In genomic region chr1:176696109-176696508, GRCh38 we compare ENCODE assay signal across 11 cellular contexts.
A peak's percentile ranks its signal among the peaks of the same experiment; 100 is the strongest.
DNase-seq lines count a peak whose midpoint lies in the region; ATAC-seq, FAIRE-seq and TF ChIP-seq lines count a peak whose summit lies in the region.
"Had no signal": no experiment of that assay in that cellular context is flagged by ENCODE, and none has a peak within 500 bp of the region (broad histone marks: within the 10 kb centered on the region; RNA-seq: fewer than 3 reads in every experiment).

No MANE protein-coding gene starts in this region.

- H3K27ac Mint-ChIP-seq in GM23338, result no peak overlapping the region

- 73% methylated on average over 5 of the region's 5 CpGs; no CpG with 5 or more reads in 1 of the 2 experiments for WGBS in H1 (ENCODE audit: extremely low coverage in 1 of 2, insufficient coverage in 1 of 2, insufficient read length in 1 of 2, insufficient replicate concordance in 2 of 2, low coverage in 1 of 2, low lambda C conversion rate in 2 of 2, missing lambda C conversion rate in 1 of 2), 2 experiments
- WGBS in pancreas, 2 donors, result 48 to 54% methylated on average over 5 of the region's 5 CpGs

- H2AFZ ChIP-seq in GM23338 (no peak overlapping the region), H1 (ENCODE audit: low read length) (0 out of 2 replicates have a peak overlapping the region, but pooled peaks have one; percentile 46)

- no peak for TF ChIP-seq POLR2A in H1 (IDR thresholded peaks at IDR 0.05; ENCODE audit: control extremely low read depth in 1 of 2, low read depth in 2 of 2, low read length in 2 of 2)

- no peak overlapping the region for H3K23ac ChIP-seq in H1 (ENCODE audit: insufficient read length)

- no peak overlapping the region for H3K4me2 ChIP-seq in GM23338
- no peak overlapping the region for H3K4me2 ChIP-seq in H1 (ENCODE audit: insufficient read depth in 1 of 2, low read depth in 2 of 2, low read length in 2 of 2)

- no peaks in the 10 kb centered on the region for H3K23me2 ChIP-seq in H1 (ENCODE audit: low read depth, low read length)

- no peak overlapping the region for H4K91ac ChIP-seq in H1 (replicated peaks; ENCODE audit: insufficient read length, low read length)

- no peak for TF ChIP-seq CTCF in GM23338 (conservative IDR thresholded peaks at IDR 0.05; ENCODE audit: low read depth in 2 of 2)
- TF ChIP-seq CTCF in H1 (IDR thresholded peaks at IDR 0.05; ENCODE audit: control extremely low read depth in 1 of 3, insufficient read depth in 1 of 3, low read depth in 1 of 3, low read length in 3 of 3), result no peak
- TF ChIP-seq CTCF in pancreas (IDR thresholded peaks at IDR 0.05), result no peak
- no peak for TF ChIP-seq CTCF in tibial artery (IDR thresholded peaks at IDR 0.05)
- no peak for TF ChIP-seq CTCF in left ventricle myocardium inferior (IDR thresholded peaks at IDR 0.05; ENCODE audit: borderline replicate concordance)

- H3K79me2 ChIP-seq in GM23338 (replicated peaks; ENCODE audit: insufficient read depth) (no peaks in the 10 kb centered on the region), H1 (ENCODE audit: control insufficient read depth in 1 of 2, insufficient read depth in 2 of 2, low read length in 2 of 2) (no peaks in the 10 kb centered on the region)

- H3K56ac ChIP-seq in H1 (replicated peaks; ENCODE audit: insufficient read length, low read depth, low read length), result no peak overlapping the region

- CTCF ChIA-PET in H1 (lab: Charles Lee; ENCODE audit: partially characterized antibody), result interaction anchor here (0.8 to 1.2 kb wide), 4 partner anchors 28 to 147 kb away, joined by 3 to 4 read pairs (median 4); no protein-coding TSS in a partner anchor

- H2BK5ac ChIP-seq in H1 (ENCODE audit: low read depth, low read length), result no peak overlapping the region

- FAIRE-seq in H1 (lab: Jason Lieb, UNC), result peak; percentile 39
- no peak for FAIRE-seq in pancreas (lab: Jason Lieb, UNC)

- no peak for TF ChIP-seq EP300 in H1 (IDR thresholded peaks at IDR 0.05; ENCODE audit: borderline replicate concordance in 1 of 2, low read depth in 2 of 2, low read length in 2 of 2)

- peaks cover 8% of the 10 kb centered on the region for H3K4me1 ChIP-seq in GM23338 (ENCODE audit: insufficient read depth)
- peaks cover 0 to 7% (median 5%) of the 10 kb centered on the region in 4 experiments; a peak in 4 of 7 replicates for H3K4me1 ChIP-seq in H1 (replicated peaks in 1 of 4; ENCODE audit: control insufficient read depth in 3 of 4, insufficient read depth in 4 of 4, low read length in 3 of 4)
- peaks cover 0 to 5% (median 0%) of the 10 kb centered on the region in 3 donors for H3K4me1 ChIP-seq in pancreas
- H3K4me1 ChIP-seq in tibial artery, result peaks cover 0 to 5% (median 0%) of the 10 kb centered on the region in 4 donors
- H3K4me1 ChIP-seq in left ventricle myocardium inferior, result peaks cover 16% of the 10 kb centered on the region

- no peaks in the 10 kb centered on the region for H3K36me3 ChIP-seq in GM23338 (ENCODE audit: insufficient read depth)
- no peaks in the 10 kb centered on the region for H3K36me3 ChIP-seq in H1 (ENCODE audit: control insufficient read depth in 2 of 4, insufficient read depth in 4 of 4, low read length in 3 of 4)
- no peaks in the 10 kb centered on the region for H3K36me3 ChIP-seq in pancreas
- H3K36me3 ChIP-seq in tibial artery, result no peaks in the 10 kb centered on the region
- H3K36me3 ChIP-seq in left ventricle myocardium inferior, result no peaks in the 10 kb centered on the region

- H3K9me3 ChIP-seq in H1 (ENCODE audit: insufficient read depth in 2 of 2, low read depth in 1 of 2, low read length in 1 of 2), result no peaks in the 10 kb centered on the region
- no peaks in the 10 kb centered on the region for H3K9me3 ChIP-seq in pancreas
- H3K9me3 ChIP-seq in tibial artery, result no peaks in the 10 kb centered on the region
- H3K9me3 ChIP-seq in left ventricle myocardium inferior (replicated peaks), result no peaks in the 10 kb centered on the region

- H2BK12ac ChIP-seq in H1 (ENCODE audit: low read depth, low read length), result no peak overlapping the region

- no peaks in the 10 kb centered on the region for H3F3A ChIP-seq in GM23338 (replicated peaks; ENCODE audit: low read depth)

- H3K27me3 Mint-ChIP-seq in GM23338 (ENCODE audit: insufficient read depth, low read depth, poor library complexity), result peaks cover 1% of the 10 kb centered on the region
- H3K27me3 Mint-ChIP-seq: stimulated activated naive CD8-positive, alpha-beta T cell treated with anti-CD3 and anti-CD28 coated beads, Interleukin-15, amount 100 ng/mL, for 72 hours had no signal

- H3K9me2 ChIP-seq in GM23338 (ENCODE audit: insufficient read depth), result no peaks in the 10 kb centered on the region

- no peak overlapping the region for H2BK20ac ChIP-seq in H1 (ENCODE audit: low read length)

- no peak overlapping the region for H4K8ac ChIP-seq in H1 (ENCODE audit: extremely low read depth, insufficient read depth, low read length)

- H3K36me3 Mint-ChIP-seq in GM23338 (ENCODE audit: low read depth), result no peaks in the 10 kb centered on the region

- no peak overlapping the region for H3K4me3 Mint-ChIP-seq in GM23338
- H3K4me3 Mint-ChIP-seq: stimulated activated naive CD8-positive, alpha-beta T cell treated with anti-CD3 and anti-CD28 coated beads, Interleukin-15, amount 100 ng/mL, for 72 hours had no signal

- H4K5ac ChIP-seq in H1 (ENCODE audit: insufficient read length, low read depth, low read length), result no peak overlapping the region

- H3K27me3 ChIP-seq in GM23338 (ENCODE audit: insufficient read depth) (no peaks in the 10 kb centered on the region), H1 (replicated peaks in 1 of 4; ENCODE audit: control insufficient read depth in 3 of 4, extremely low read depth in 1 of 4, insufficient read depth in 3 of 4, low read length in 3 of 4) (no peaks in the 10 kb centered on the region), pancreas (no peaks in the 10 kb centered on the region), tibial artery (no peaks in the 10 kb centered on the region), left ventricle myocardium inferior (ENCODE audit: low read depth) (no peaks in the 10 kb centered on the region)

- H3K14ac ChIP-seq in H1 (ENCODE audit: insufficient read length), result no peak overlapping the region

- H3K9ac ChIP-seq in H1 (replicated peaks in 1 of 4; ENCODE audit: extremely low read depth in 1 of 4, low read depth in 3 of 4, low read length in 3 of 4), result no peak overlapping the region

- H3K4ac ChIP-seq in H1 (replicated peaks; ENCODE audit: insufficient read length, low read depth, low read length), result no peak overlapping the region

- no peak overlapping the region for H3K4me3 ChIP-seq in GM23338
- no peak overlapping the region for H3K4me3 ChIP-seq in H1 (ENCODE audit: extremely low read depth in 1 of 4, insufficient read depth in 2 of 4, low read depth in 3 of 4, low read length in 4 of 4)
- H3K4me3 ChIP-seq in pancreas, result no peak overlapping the region
- no peak overlapping the region for H3K4me3 ChIP-seq in tibial artery
- H3K4me3 ChIP-seq in left ventricle myocardium inferior, result no peak overlapping the region
- H3K4me3 ChIP-seq: skin epidermis had no signal

- H3K9me3 Mint-ChIP-seq in GM23338, result no peaks in the 10 kb centered on the region
- H3K9me3 Mint-ChIP-seq: stimulated activated naive CD8-positive, alpha-beta T cell treated with anti-CD3 and anti-CD28 coated beads, Interleukin-15, amount 100 ng/mL, for 72 hours had no signal

- peak; percentile 89 for ATAC-seq in GM23338
- ATAC-seq in pancreas, result peak in 3 of 4 donors; percentile 15 to 59 (median 20)
- ATAC-seq: stimulated activated naive CD8-positive, alpha-beta T cell treated with anti-CD3 and anti-CD28 coated beads, Interleukin-15, amount 100 ng/mL, for 72 hours had no signal

- no peak overlapping the region for H2BK15ac ChIP-seq in H1 (ENCODE audit: low read length)

- POLR2A ChIA-PET in H1 (lab: Charles Lee; ENCODE audit: partially characterized antibody), result interaction anchor here (0.6 kb wide), 1 partner anchor 80 kb away, joined by 3 read pairs; no protein-coding TSS in a partner anchor

- peaks cover 25% of the 10 kb centered on the region for H3K4me1 Mint-ChIP-seq in GM23338
- H3K4me1 Mint-ChIP-seq: stimulated activated naive CD8-positive, alpha-beta T cell treated with anti-CD3 and anti-CD28 coated beads, Interleukin-15, amount 100 ng/mL, for 72 hours had no signal

- TF ChIP-seq RAD21 in H1 (IDR thresholded peaks at IDR 0.05 in 1 of 2, conservative IDR thresholded peaks at IDR 0.05 in 1 of 2; ENCODE audit: low read depth in 2 of 2, low read length in 2 of 2), result no peak

- H3K27ac ChIP-seq in GM23338 (ENCODE audit: low read depth) (no peak overlapping the region), H1 (ENCODE audit: low read depth, low read length) (no peak overlapping the region), pancreas (no peak overlapping the region), tibial artery (no peak overlapping the region), left ventricle myocardium inferior (replicated peaks) (no peak overlapping the region)
- H3K27ac ChIP-seq: skin epidermis had no signal

- no peak overlapping the region for H3K18ac ChIP-seq in H1 (ENCODE audit: extremely low read depth, low read length)

- no peak overlapping the region for H2BK120ac ChIP-seq in H1 (replicated peaks; ENCODE audit: low read depth, low read length)

- H3K79me1 ChIP-seq in H1 (ENCODE audit: low read depth, low read length), result no peaks in the 10 kb centered on the region

- H2AK5ac ChIP-seq in H1 (ENCODE audit: low read depth, low read length), result no peak overlapping the region

- DNase-seq in GM23338 (ENCODE audit: low spot score) (peak; percentile 66), NCI-H510A treated with DMSO at 0.1 percent for 48 hours (lab: John Stamatoyannopoulos, UW) (peak; percentile 95), H1 (ENCODE audit: low read depth in 1 of 2, low spot score in 2 of 2) (no peak), pancreas (peak in 1 of 6 donors; percentile 26), tibial artery (no peak), left ventricle myocardium inferior (no peak)
- no peak for DNase-seq in activated CD8-positive, alpha-beta memory T cell treated with anti-CD3 and anti-CD28 coated beads, Interleukin-2, amount 50 U/mL, for 48 hours
- no peak for DNase-seq in activated CD4-positive, alpha-beta T cell treated with anti-CD3 and anti-CD28 coated beads, Interleukin-2, amount 50 U/mL, for 48 hours
- DNase-seq: left cardiac atrium; stimulated activated naive CD8-positive, alpha-beta T cell treated with anti-CD3 and anti-CD28 coated beads, Interleukin-15, amount 100 ng/mL, for 72 hours had no signal

- H4K20me1 ChIP-seq in GM23338 (replicated peaks; ENCODE audit: insufficient read depth) (no peaks in the 10 kb centered on the region), H1 (replicated peaks in 1 of 2; ENCODE audit: control insufficient read depth in 1 of 2, insufficient read depth in 2 of 2, low read length in 2 of 2) (no peaks in the 10 kb centered on the region)

- intact Hi-C loops in pancreas (cut with DNase I), result loop anchor here in 1 of 3 donors (10.0 kb wide), 1 partner anchor 1981 kb away; no protein-coding TSS in a partner anchor
- intact Hi-C loops in tibial artery (cut with DNase I; ENCODE audit: low total_unique reads), result no loop called here
- intact Hi-C loops in left ventricle myocardium inferior (cut with micrococcal nuclease), result loop anchor here (10.0 kb wide), 1 partner anchor 149 kb away; no protein-coding TSS in a partner anchor

TF ChIP-seq in GM23338, 12 proteins besides CTCF, POLR2A, EP300 and RAD21 (continues in another document):
- no peak for TF ChIP-seq EZH2 (IDR thresholded peaks at IDR 0.05; ENCODE audit: low read depth, unreplicated experiment)

TF ChIP-seq in H1, 55 proteins besides CTCF, POLR2A, EP300 and RAD21 (continues in another document):
- no peak for TF ChIP-seq TEAD4 (IDR thresholded peaks at IDR 0.05; ENCODE audit: low read depth, low read length)

Comparison
In these comparisons a context has a peak if more than half of its experiments do, and no peak if none do; other contexts are left out.
1. DNase-seq: peak in GM23338 (single experiment) and NCI-H510A treated with DMSO at 0.1 percent for 48 hours (single experiment); none in H1 (0 of 2), tibial artery (0 of 2), activated CD8-positive, alpha-beta memory T cell treated with anti-CD3 and anti-CD28 coated beads, Interleukin-2, amount 50 U/mL, for 48 hours (single experiment), left ventricle myocardium inferior (single experiment) and activated CD4-positive, alpha-beta T cell treated with anti-CD3 and anti-CD28 coated beads, Interleukin-2, amount 50 U/mL, for 48 hours (0 of 2).